17 cellular contexts compared by ENCODE assay signal in the genomic region with DNA sequence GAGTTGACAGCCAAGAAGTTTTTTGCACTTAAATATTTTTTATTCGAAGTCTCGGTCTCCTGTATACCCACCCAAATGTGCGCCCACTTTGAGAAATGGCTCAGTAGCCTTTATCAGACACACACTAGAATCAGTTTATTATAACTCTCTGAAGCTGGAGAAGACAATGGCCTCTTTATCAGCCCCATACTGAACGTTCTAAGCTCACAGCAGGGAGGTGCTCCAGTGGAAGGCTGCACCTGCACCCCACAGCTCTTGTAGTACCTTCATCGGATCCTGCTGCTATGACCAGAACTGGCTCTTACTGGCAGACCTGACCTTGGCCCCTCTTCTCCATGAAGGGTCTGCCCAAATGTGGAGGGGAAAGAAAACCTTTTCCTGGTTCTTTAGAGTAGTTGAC.
"Had no signal": no experiment of that assay in that cellular context is flagged by ENCODE, and none has a peak within 500 bp of the region (broad histone marks: within the 10 kb centered on the region; RNA-seq: fewer than 3 reads in every experiment).

No MANE protein-coding gene starts in this region.

- ATAC-seq: stimulated activated naive CD8-positive, alpha-beta T cell treated with anti-CD3 and anti-CD28 coated beads, Interleukin-15, Interleukin-2, amounts not matched to agents 100 U/mL and 50 U/mL, for 24 hours had no signal

- H3K27me3 Mint-ChIP-seq: activated B cell treated with CpG ODN at 0.5 μM for 24 hours; activated CD4-positive, alpha-beta T cell treated with anti-CD3 and anti-CD28 coated beads, Interleukin-2, amount 10 ng/mL, durations not matched to agents 7 days and 5 days; activated naive CD8-positive, alpha-beta T cell had no signal

- H3K9me3 Mint-ChIP-seq: activated B cell treated with CpG ODN at 0.5 μM for 24 hours; activated CD4-positive, alpha-beta T cell treated with anti-CD3 and anti-CD28 coated beads, Interleukin-2, amount 10 ng/mL, durations not matched to agents 7 days and 5 days; nephron progenitor cell had no signal

- H3K27ac Mint-ChIP-seq: activated B cell treated with CpG ODN at 0.5 μM for 24 hours; activated CD4-positive, alpha-beta T cell treated with anti-CD3 and anti-CD28 coated beads, Interleukin-2, amount 10 ng/mL, durations not matched to agents 7 days and 5 days; activated naive CD8-positive, alpha-beta T cell; nephron progenitor cell had no signal

- DNase-seq: activated B cell treated with CpG ODN at 0.5 μM for 24 hours; activated CD4-positive, alpha-beta T cell treated with anti-CD3 and anti-CD28 coated beads, Interleukin-2, amount 10 ng/mL, durations not matched to agents 7 days and 5 days; activated CD8-positive, alpha-beta memory T cell treated with anti-CD3 and anti-CD28 coated beads for 24 hours; activated gamma-delta T cell; amygdala; brain microvascular endothelial cell; hippocampal formation; left ventricle myocardium superior; mesendoderm; nephron progenitor cell; sigmoid colon; stimulated activated CD4-positive, alpha-beta T cell treated with anti-CD3 and anti-CD28 coated beads, Interleukin-12 subunit alpha, Interleukin-12 subunit beta, amount 100 ng/mL, for 4 hours; stimulated activated CD4-positive, alpha-beta T cell treated with anti-CD3 and anti-CD28 coated beads, Interleukin-2, amount 100 ng/mL, for 48 hours; stimulated activated CD8-positive, alpha-beta memory T cell treated with anti-CD3 and anti-CD28 coated beads, Interleukin-4, amount 100 ng/mL, for 48 hours; stimulated activated naive CD8-positive, alpha-beta T cell treated with anti-CD3 and anti-CD28 coated beads, Interleukin-15, Interleukin-2, amounts not matched to agents 100 U/mL and 50 U/mL, for 24 hours; upper lobe of left lung had no signal

- H3K4me3 Mint-ChIP-seq: activated B cell treated with CpG ODN at 0.5 μM for 24 hours; activated CD4-positive, alpha-beta T cell treated with anti-CD3 and anti-CD28 coated beads, Interleukin-2, amount 10 ng/mL, durations not matched to agents 7 days and 5 days; activated naive CD8-positive, alpha-beta T cell; nephron progenitor cell had no signal
